20 cellular contexts compared by ENCODE assay signal in genomic region chr6:5531853-5532375, GRCh38.
"Had no signal": no experiment of that assay in that cellular context is flagged by ENCODE, and none has a peak within 500 bp of the region (broad histone marks: within the 10 kb centered on the region; RNA-seq: fewer than 3 reads in every experiment).

No MANE protein-coding gene starts in this region.

- H3K36me3 ChIP-seq: cardiac muscle cell, esophagus squamous epithelium, heart right ventricle, left lung, stomach had no signal

- H3K4me3 ChIP-seq: cardiac muscle cell, esophagus squamous epithelium, heart right ventricle, left lung, stomach had no signal

- DNase-seq: activated CD4-positive, alpha-beta T cell treated with anti-CD3 and anti-CD28 coated beads, Interleukin-2, amount 50 U/mL, for 4 hours; activated naive CD4-positive, alpha-beta T cell; activated naive CD8-positive, alpha-beta T cell treated with anti-CD3 and anti-CD28 coated beads, Interleukin-2, amount 10 ng/mL, durations not matched to agents 7 days and 5 days; amygdala; dermis blood vessel endothelial cell; effector memory CD4-positive, alpha-beta T cell; esophagus squamous epithelium; heart right ventricle; left lung; nucleus accumbens; stimulated activated CD4-positive, alpha-beta T cell treated with anti-CD3 and anti-CD28 coated beads, Interleukin-12 subunit alpha, Interleukin-12 subunit beta, amount 100 ng/mL, for 4 hours; stimulated activated CD4-positive, alpha-beta T cell treated with anti-CD3 and anti-CD28 coated beads, Interleukin-1b, Interleukin-23, amount 100 ng/mL, for 48 hours; stomach; T-helper 1 cell; T-helper 9 cell had no signal

- H3K4me3 Mint-ChIP-seq: activated naive CD8-positive, alpha-beta T cell treated with anti-CD3 and anti-CD28 coated beads, Interleukin-2, amount 10 ng/mL, durations not matched to agents 7 days and 5 days; activated T-helper 1 cell treated with anti-CD3 and anti-CD28 coated beads, Interleukin-12 subunit alpha, Interleukin-12 subunit beta, Interleukin-2, Interleukin-4 antibody, amounts not matched to agents 30 ng/mL and 10 ng/mL and 1 ng/mL, durations not matched to agents 14 hours and 24 hours and 36 hours; mesothelial cell of epicardium; natural killer cell treated with Interleukin-12 subunit alpha and Interleukin-12 subunit beta and Interleukin-15 and Interleukin-18, amount 100 ng/mL, for 72 hours; type B pancreatic cell had no signal

- H3K27ac Mint-ChIP-seq: activated naive CD8-positive, alpha-beta T cell treated with anti-CD3 and anti-CD28 coated beads, Interleukin-2, amount 10 ng/mL, durations not matched to agents 7 days and 5 days; activated T-helper 1 cell treated with anti-CD3 and anti-CD28 coated beads, Interleukin-12 subunit alpha, Interleukin-12 subunit beta, Interleukin-2, Interleukin-4 antibody, amounts not matched to agents 30 ng/mL and 10 ng/mL and 1 ng/mL, durations not matched to agents 14 hours and 24 hours and 36 hours; mesothelial cell of epicardium; natural killer cell treated with Interleukin-12 subunit alpha and Interleukin-12 subunit beta and Interleukin-15 and Interleukin-18, amount 100 ng/mL, for 72 hours; type B pancreatic cell had no signal

- H3K27me3 Mint-ChIP-seq: activated naive CD8-positive, alpha-beta T cell treated with anti-CD3 and anti-CD28 coated beads, Interleukin-2, amount 10 ng/mL, durations not matched to agents 7 days and 5 days; natural killer cell treated with Interleukin-12 subunit alpha and Interleukin-12 subunit beta and Interleukin-15 and Interleukin-18, amount 100 ng/mL, for 72 hours; type B pancreatic cell had no signal

- H3K9me3 Mint-ChIP-seq: natural killer cell treated with Interleukin-12 subunit alpha and Interleukin-12 subunit beta and Interleukin-15 and Interleukin-18, amount 100 ng/mL, for 72 hours; type B pancreatic cell had no signal

- H3K36me3 Mint-ChIP-seq: natural killer cell treated with Interleukin-12 subunit alpha and Interleukin-12 subunit beta and Interleukin-15 and Interleukin-18, amount 100 ng/mL, for 72 hours; type B pancreatic cell had no signal

- H3K27me3 ChIP-seq: cardiac muscle cell, esophagus squamous epithelium, heart right ventricle, left lung, stomach had no signal
